ENCODE assay signal across 8 cellular contexts in genomic region chr12:9798008-9798619, GRCh38. TPM values are rescaled to one million over a fixed set of nuclear protein-coding genes. Genes with fewer than 3 reads are reported as not detected.
DNase-seq lines count a peak whose midpoint lies in the region; ATAC-seq and TF ChIP-seq lines count a peak whose summit lies in the region.

No MANE protein-coding gene starts in this region.

- TF ChIP-seq EP300 in Ishikawa (IDR thresholded peaks at IDR 0.05; ENCODE audit: borderline replicate concordance) = no peak; the same call in 1 of the 2 replicates

- no peaks in the 10 kb centered on the region for H3K9me3 ChIP-seq in left lung

- peaks cover 0 to 27% of the 10 kb centered on the region in 2 donors for H3K4me1 ChIP-seq in left lung

- in situ Hi-C loops in astrocyte of the cerebellum (cut with HindIII; ENCODE audit: low sequenced_read_pairs) = no loop called here

- intact Hi-C loops in left lung (cut with DNase I) = loop anchor here in 1 of 2 donors (5.0 kb wide), 1 partner anchor 41 kb away; no protein-coding TSS in a partner anchor

- H3K4me3 ChIP-seq in astrocyte of the cerebellum (ENCODE audit: low read depth, low read length) = no peak overlapping the region
- H3K4me3 ChIP-seq in left lung = no peak overlapping the region

- H3K36me3 ChIP-seq in left lung = no peaks in the 10 kb centered on the region

- H3K27me3 ChIP-seq in left lung = no peaks in the 10 kb centered on the region

- ATAC-seq in GM21529 (IDR thresholded peaks at IDR 0.05; ENCODE audit: unreplicated experiment) (peak; percentile 98), left lung (peak; percentile 100)

- no peak overlapping the region for H3K27ac ChIP-seq in left lung

- TF ChIP-seq CTCF in astrocyte of the cerebellum (IDR thresholded peaks at IDR 0.05; ENCODE audit: low read depth, low read length, missing control alignments) (peak; percentile 71), left lung (IDR thresholded peaks at IDR 0.05) (peak in 1 of 2 donors; percentile 45)

- peak; percentile 23 for DNase-seq in EL
- peak; percentile 15 to 89 (median 51) for DNase-seq in T-helper 1 cell
- DNase-seq in astrocyte of the cerebellum (ENCODE audit: low read depth) = peak; percentile 47
- DNase-seq in left lung = peak in 1 of 2 donors; percentile 52
- peak; percentile 68 for DNase-seq in stimulated activated CD8-positive, alpha-beta memory T cell treated with anti-CD3 and anti-CD28 coated beads, Interleukin-4, amount 100 ng/mL, for 48 hours
- DNase-seq in HuH-7 (ENCODE audit: low spot score) = no peak

- TF ChIP-seq RAD21 in Ishikawa (IDR thresholded peaks at IDR 0.05; ENCODE audit: low read depth) = peak; percentile 98

TF ChIP-seq in Ishikawa, 13 proteins besides CTCF, POLR2A, EP300 and RAD21:
- TF ChIP-seq CEBPB (IDR thresholded peaks at IDR 0.05) = peak; percentile 34; the same call in 1 of the 2 replicates
- TF ChIP-seq TCF12 (IDR thresholded peaks at IDR 0.05; ENCODE audit: low read depth) = 0 out of 2 replicates have a peak, but pooled peaks have one; percentile 35
- peak; percentile 44; the same call in 1 of the 2 replicates for TF ChIP-seq MAX (IDR thresholded peaks at IDR 0.05)
- TF ChIP-seq TEAD4 (IDR thresholded peaks at IDR 0.05) = peak; percentile 96
- TF ChIP-seq NFIC (IDR thresholded peaks at IDR 0.05) = peak; percentile 24; the same call in 1 of the 2 replicates
- TF ChIP-seq, protein P1, sequence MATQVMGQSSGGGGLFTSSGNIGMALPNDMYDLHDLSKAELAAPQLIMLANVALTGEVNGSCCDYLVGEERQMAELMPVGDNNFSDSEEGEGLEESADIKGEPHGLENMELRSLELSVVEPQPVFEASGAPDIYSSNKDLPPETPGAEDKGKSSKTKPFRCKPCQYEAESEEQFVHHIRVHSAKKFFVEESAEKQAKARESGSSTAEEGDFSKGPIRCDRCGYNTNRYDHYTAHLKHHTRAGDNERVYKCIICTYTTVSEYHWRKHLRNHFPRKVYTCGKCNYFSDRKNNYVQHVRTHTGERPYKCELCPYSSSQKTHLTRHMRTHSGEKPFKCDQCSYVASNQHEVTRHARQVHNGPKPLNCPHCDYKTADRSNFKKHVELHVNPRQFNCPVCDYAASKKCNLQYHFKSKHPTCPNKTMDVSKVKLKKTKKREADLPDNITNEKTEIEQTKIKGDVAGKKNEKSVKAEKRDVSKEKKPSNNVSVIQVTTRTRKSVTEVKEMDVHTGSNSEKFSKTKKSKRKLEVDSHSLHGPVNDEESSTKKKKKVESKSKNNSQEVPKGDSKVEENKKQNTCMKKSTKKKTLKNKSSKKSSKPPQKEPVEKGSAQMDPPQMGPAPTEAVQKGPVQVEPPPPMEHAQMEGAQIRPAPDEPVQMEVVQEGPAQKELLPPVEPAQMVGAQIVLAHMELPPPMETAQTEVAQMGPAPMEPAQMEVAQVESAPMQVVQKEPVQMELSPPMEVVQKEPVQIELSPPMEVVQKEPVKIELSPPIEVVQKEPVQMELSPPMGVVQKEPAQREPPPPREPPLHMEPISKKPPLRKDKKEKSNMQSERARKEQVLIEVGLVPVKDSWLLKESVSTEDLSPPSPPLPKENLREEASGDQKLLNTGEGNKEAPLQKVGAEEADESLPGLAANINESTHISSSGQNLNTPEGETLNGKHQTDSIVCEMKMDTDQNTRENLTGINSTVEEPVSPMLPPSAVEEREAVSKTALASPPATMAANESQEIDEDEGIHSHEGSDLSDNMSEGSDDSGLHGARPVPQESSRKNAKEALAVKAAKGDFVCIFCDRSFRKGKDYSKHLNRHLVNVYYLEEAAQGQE (IDR thresholded peaks at IDR 0.05; ENCODE audit: low read depth) = no peak
- TF ChIP-seq FOXM1 (IDR thresholded peaks at IDR 0.05; ENCODE audit: borderline replicate concordance, low read depth) = no peak

RNA-seq across cellular contexts. Expression of gene KLRF1, which starts 29.2 kb away (rescaled TPM):
- total RNA-seq in left lung = 1 to 10 TPM; 1.5 to 2.2 TPM

RNA-seq across cellular contexts. Expression of gene CD69, which starts 37.4 kb away (rescaled TPM):
- 1 to 10 TPM; 4.4 to 6.5 TPM for total RNA-seq in left lung
